In the genomic region with DNA sequence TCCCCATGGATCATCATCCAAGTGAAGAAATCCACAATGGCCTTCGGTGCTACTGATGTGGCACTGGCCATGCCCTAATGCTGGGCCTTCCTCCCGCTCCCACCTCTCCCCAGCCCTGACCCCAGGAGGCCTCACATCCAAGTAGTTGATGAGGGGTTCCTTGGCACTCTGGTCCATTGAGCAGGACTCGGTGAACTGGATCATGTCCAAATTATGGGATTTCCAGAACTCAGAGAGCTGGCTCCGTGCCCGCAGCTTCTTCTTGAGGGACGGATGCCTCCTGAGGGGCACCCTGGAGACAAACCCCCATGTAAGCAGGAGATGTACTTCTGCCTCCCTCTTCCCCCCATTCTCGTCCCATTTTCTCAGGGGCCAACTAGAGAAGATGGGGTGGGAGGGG, we compare ENCODE assay signal across 22 cellular contexts. TPM values are rescaled to one million over a fixed set of nuclear protein-coding genes. Genes with fewer than 3 reads are reported as not detected.
"Had no signal": no experiment of that assay in that cellular context is flagged by ENCODE, and none has a peak within 500 bp of the region (broad histone marks: within the 10 kb centered on the region; RNA-seq: fewer than 3 reads in every experiment).

No MANE protein-coding gene starts in this region.

- H3K9me3 Mint-ChIP-seq: naive B cell had no signal

- H3K4me3 Mint-ChIP-seq: memory B cell, naive B cell, nephron had no signal

- H3K27ac Mint-ChIP-seq: memory B cell, nephron had no signal

- DNase-seq: central memory CD4-positive, alpha-beta T cell; cortex of kidney; dorsolateral prefrontal cortex; effector memory CD4-positive, alpha-beta T cell; gastrocnemius medialis; heart right ventricle; hypothalamus; kidney glomerular epithelial cell; midbrain; naive B cell; psoas muscle; stimulated activated naive CD4-positive, alpha-beta T cell treated with Interleukin-2 at 50 U/mL for 16 hours; tibial artery had no signal

- H3K4me3 ChIP-seq: dorsolateral prefrontal cortex, gastrocnemius medialis, heart right ventricle, psoas muscle, skin epidermis, suprapubic skin, tibial artery had no signal

- H3K4me1 ChIP-seq: gastrocnemius medialis, psoas muscle, tibial artery had no signal

- H3K9me3 ChIP-seq: gastrocnemius medialis, psoas muscle, suprapubic skin, tibial artery had no signal

- H3K4me1 Mint-ChIP-seq: naive B cell, nephron had no signal

- ATAC-seq: esophagus mucosa, gastrocnemius medialis, heart right ventricle, psoas muscle, sciatic nerve had no signal

- H3K36me3 Mint-ChIP-seq: memory B cell, naive B cell had no signal

- H3K27me3 ChIP-seq: dorsolateral prefrontal cortex, gastrocnemius medialis, suprapubic skin had no signal

- H3K27ac ChIP-seq: dorsolateral prefrontal cortex, gastrocnemius medialis, heart right ventricle, psoas muscle, suprapubic skin, tibial artery had no signal

- H3K36me3 ChIP-seq: gastrocnemius medialis, heart right ventricle, suprapubic skin, tibial artery had no signal

RNA-seq across cellular contexts. Expression of gene CTSE, which starts 0.9 kb away (rescaled TPM):
- total RNA-seq: chondrocyte, dorsolateral prefrontal cortex, fibroblast of lung, gastrocnemius medialis, heart right ventricle, omental fat pad, suprapubic skin had no signal
- polyA plus RNA-seq: fibroblast of lung had no signal

RNA-seq across cellular contexts. Expression of gene RHEX, which starts 30.2 kb away (rescaled TPM):
- total RNA-seq: chondrocyte, fibroblast of lung, gastrocnemius medialis had no signal
- polyA plus RNA-seq: fibroblast of lung had no signal
